ENCODE assay signal across 1 cellular context in the genomic region with DNA sequence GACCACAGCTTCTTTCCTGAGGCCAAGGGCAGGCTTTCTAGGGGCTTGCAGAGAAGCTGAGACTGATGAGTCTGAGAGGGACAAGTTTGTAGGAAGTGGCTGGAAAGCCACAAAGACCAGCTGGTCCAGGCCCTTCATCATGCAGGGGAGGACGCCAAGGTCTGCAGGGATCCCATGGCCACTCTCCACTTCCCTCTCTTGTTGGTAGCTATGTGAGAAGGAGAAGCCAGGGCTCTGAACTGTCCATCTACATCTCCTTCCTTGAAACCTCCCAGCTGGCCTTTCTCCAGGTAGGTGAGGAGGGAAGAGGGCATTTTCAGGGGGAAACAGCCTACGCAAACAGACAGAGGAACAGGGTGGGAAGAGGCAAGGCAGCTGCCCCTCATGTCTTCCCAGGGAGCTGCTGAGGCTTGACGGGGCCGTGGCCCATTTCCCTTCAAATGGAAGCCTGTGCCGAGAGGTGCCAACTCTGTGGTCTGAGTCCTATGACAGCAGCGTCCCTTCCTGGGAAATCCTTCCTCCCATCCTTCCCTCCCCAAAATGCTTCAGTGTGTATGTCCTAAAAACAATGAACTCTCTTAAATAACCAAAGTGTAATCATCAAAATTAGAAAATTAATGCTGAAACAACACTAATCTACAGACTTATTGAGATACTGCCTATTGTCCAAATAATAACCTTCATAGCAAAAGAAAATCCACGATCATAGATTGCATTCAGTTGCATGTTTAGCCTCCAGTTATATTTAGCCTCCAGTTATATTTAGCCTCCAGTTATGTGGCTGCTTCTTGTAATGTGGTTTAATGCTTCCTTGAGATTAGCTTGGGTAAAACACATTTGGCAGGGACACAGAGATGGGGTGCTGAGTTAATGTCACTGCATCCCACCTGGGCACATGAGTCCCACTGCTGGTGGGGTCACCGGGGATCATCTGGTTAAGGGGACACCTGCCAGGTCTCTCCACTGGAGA.
TF ChIP-seq lines count a peak whose summit lies in the region.

No MANE protein-coding gene starts in this region.

TF ChIP-seq in K562, 482 proteins besides CTCF, POLR2A, EP300 and RAD21:
- TF ChIP-seq, protein P1, sequence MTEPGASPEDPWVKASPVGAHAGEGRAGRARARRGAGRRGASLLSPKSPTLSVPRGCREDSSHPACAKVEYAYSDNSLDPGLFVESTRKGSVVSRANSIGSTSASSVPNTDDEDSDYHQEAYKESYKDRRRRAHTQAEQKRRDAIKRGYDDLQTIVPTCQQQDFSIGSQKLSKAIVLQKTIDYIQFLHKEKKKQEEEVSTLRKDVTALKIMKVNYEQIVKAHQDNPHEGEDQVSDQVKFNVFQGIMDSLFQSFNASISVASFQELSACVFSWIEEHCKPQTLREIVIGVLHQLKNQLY (CRISPR knock-in tag; conservative IDR thresholded peaks at IDR 0.05), result no peak
- TF ChIP-seq, protein P2, sequence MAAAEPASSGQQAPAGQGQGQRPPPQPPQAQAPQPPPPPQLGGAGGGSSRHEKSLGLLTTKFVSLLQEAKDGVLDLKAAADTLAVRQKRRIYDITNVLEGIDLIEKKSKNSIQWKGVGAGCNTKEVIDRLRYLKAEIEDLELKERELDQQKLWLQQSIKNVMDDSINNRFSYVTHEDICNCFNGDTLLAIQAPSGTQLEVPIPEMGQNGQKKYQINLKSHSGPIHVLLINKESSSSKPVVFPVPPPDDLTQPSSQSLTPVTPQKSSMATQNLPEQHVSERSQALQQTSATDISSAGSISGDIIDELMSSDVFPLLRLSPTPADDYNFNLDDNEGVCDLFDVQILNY (CRISPR knock-in tag; IDR thresholded peaks at IDR 0.05), result no peak
- TF ChIP-seq ZNF316 (IDR thresholded peaks at IDR 0.05) (0 out of 2 replicates have a peak, but pooled peaks have one; percentile 22), POLR2B (IDR thresholded peaks at IDR 0.05; ENCODE audit: low read depth, partially characterized antibody) (no peak), NONO (IDR thresholded peaks at IDR 0.05; ENCODE audit: low read depth in 2 of 2, low read length in 1 of 2) (no peak), SRSF9 (IDR thresholded peaks at IDR 0.05; ENCODE audit: borderline replicate concordance, low read depth, low read length) (no peak), MEF2D (tag; conservative IDR thresholded peaks at IDR 0.05; ENCODE audit: low read depth) (peak; percentile 47; the same call in 1 of the 2 replicates), SREBF2 (CRISPR knock-in tag; IDR thresholded peaks at IDR 0.05) (no peak), DPF2 (IDR thresholded peaks at IDR 0.05) (no peak), NR2C2 (CRISPR knock-in tag; IDR thresholded peaks at IDR 0.05) (no peak), NR2C2 (tag; IDR thresholded peaks at IDR 0.05) (0 out of 2 replicates have a peak, but pooled peaks have one; percentile 2), ZBTB1 (CRISPR knock-in tag; IDR thresholded peaks at IDR 0.05; ENCODE audit: borderline replicate concordance, low read depth) (no peak), FOXK1 (CRISPR knock-in tag; IDR thresholded peaks at IDR 0.05; ENCODE audit: borderline replicate concordance) (no peak), NFIC (IDR thresholded peaks at IDR 0.05) (no peak), CEBPG (CRISPR knock-in tag; IDR thresholded peaks at IDR 0.05) (no peak), CEBPG (tag; conservative IDR thresholded peaks at IDR 0.05 in 1 of 2, IDR thresholded peaks at IDR 0.05 in 1 of 2) (no peak), NFYB (IDR thresholded peaks at IDR 0.05; ENCODE audit: extremely low read depth, insufficient read length) (no peak), MECOM (CRISPR knock-in tag; IDR thresholded peaks at IDR 0.05) (no peak)
TF ChIP-seq in K562: peak in this region for 3.
